Comparison of ENCODE assay signal across 11 cellular contexts in genomic region chr21:18069875-18070274, GRCh38.
"Had no signal": no experiment of that assay in that cellular context is flagged by ENCODE, and none has a peak within 500 bp of the region (broad histone marks: within the 10 kb centered on the region; RNA-seq: fewer than 3 reads in every experiment).

No MANE protein-coding gene starts in this region.

- FAIRE-seq: H1, H54 had no signal

- H3K4me3 Mint-ChIP-seq: GM23338, H9, HFFc6 had no signal

- H3K4me1 ChIP-seq: HAP-1 had no signal

- H3K9me3 ChIP-seq: HAP-1 had no signal

- H3K4me2 ChIP-seq: GM23338 had no signal

- H3K27ac ChIP-seq: GM23248 had no signal

- H3K27ac Mint-ChIP-seq: GM23338, HFFc6 had no signal

- ATAC-seq: GM23338, HCT116 had no signal

- H3K9ac ChIP-seq: GM23248 had no signal

- H3K9me3 Mint-ChIP-seq: GM23338, H9 had no signal

- H2AFZ ChIP-seq: GM23248, GM23338 had no signal

- DNase-seq: GM23248, GOT3, H7, H9, HCEC 1CT, HFFc6 had no signal

- H3K4me3 ChIP-seq: GM23248, GM23338, HAP-1 had no signal

- H3K36me3 ChIP-seq: HAP-1 had no signal
